In the genomic region with DNA sequence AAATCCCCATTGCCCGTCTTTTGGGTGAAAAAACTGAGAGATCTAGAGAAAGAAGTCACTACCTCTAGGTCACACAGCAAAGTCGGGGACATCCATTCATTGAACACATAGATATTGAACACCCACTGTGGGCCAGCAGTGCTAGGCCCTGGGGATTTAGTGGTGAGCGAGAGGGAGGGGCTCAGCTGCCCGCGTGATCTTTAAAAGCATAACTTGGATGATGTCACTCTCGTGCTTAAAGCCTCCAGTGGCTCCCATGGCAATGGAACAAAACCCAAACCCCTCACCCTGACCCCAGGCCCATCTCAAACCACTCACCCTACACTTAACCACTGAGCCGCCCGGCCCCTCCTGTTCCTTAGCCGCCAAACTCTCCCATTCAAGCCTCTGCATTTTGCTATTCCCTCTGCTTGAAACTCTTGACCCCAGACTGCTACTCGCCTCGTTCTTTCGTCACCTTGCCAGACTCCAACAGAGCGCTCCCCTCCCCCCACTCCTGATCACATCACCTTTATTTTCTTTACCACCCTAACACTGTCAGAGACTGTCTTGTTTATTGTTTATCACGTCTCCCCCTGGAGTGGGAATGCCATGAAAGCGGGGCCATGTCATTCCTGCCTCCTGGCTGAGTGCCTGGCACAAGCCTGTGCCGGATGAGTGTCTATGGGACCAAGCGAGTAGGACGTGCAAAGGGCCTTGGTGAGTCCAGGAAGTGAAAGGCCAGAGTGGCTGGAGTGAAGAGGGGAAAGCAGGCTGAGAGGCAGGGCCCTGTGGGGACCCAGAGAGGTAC, we compare ENCODE assay signal across 1 cellular context.
TF ChIP-seq lines count a peak whose summit lies in the region.

No MANE protein-coding gene starts in this region.

TF ChIP-seq in K562, 482 proteins besides CTCF, POLR2A, EP300 and RAD21 (continued from another document and continues in another):
- TF ChIP-seq JUN (IDR thresholded peaks at IDR 0.05; ENCODE audit: borderline replicate concordance, low read depth, low read length) (peak; percentile 67; the same call in 1 of the 2 replicates), JUN (CRISPR knock-in tag; IDR thresholded peaks at IDR 0.05; ENCODE audit: borderline replicate concordance) (no peak), CBX8 (IDR thresholded peaks at IDR 0.05; ENCODE audit: borderline replicate concordance, extremely low read depth, low read depth, low read length, poor library complexity, severe bottlenecking) (no peak), XRCC5 (IDR thresholded peaks at IDR 0.05; ENCODE audit: low read depth, low read length) (no peak; the same call in 1 of the 2 replicates), HIVEP1 (CRISPR knock-in tag; IDR thresholded peaks at IDR 0.05) (no peak), FOXJ3 (CRISPR knock-in tag; IDR thresholded peaks at IDR 0.05) (no peak), SMC3 (conservative IDR thresholded peaks at IDR 0.05; ENCODE audit: insufficient read depth, low read depth, low read length) (no peak), MXI1 (IDR thresholded peaks at IDR 0.05; ENCODE audit: low read depth, low read length) (no peak), SIN3B (IDR thresholded peaks at IDR 0.05; ENCODE audit: low read depth) (no peak), MEF2D (tag; conservative IDR thresholded peaks at IDR 0.05; ENCODE audit: low read depth) (no peak), WHSC1 (IDR thresholded peaks at IDR 0.05; ENCODE audit: low read length) (no peak), PTBP1 (IDR thresholded peaks at IDR 0.05; ENCODE audit: low read depth, low read length) (peak; percentile 33; the same call in 1 of the 2 replicates), MAZ (CRISPR knock-in tag; conservative IDR thresholded peaks at IDR 0.05 in 1 of 2, IDR thresholded peaks at IDR 0.05 in 1 of 2) (no peak), TRIM24 (IDR thresholded peaks at IDR 0.05) (peak in 1 of 2 experiments; percentile 40; a peak in 2 of 4 replicates), CBX2 (IDR thresholded peaks at IDR 0.05; ENCODE audit: insufficient read depth, low read length, poor library complexity, severe bottlenecking) (no peak), SMAD2 (IDR thresholded peaks at IDR 0.05; ENCODE audit: low read depth, low read length) (no peak), U2AF2 (optimal IDR thresholded peaks at IDR 0.05; ENCODE audit: low read depth, low read length) (no peak), MTA1 (IDR thresholded peaks at IDR 0.05; ENCODE audit: borderline replicate concordance) (no peak), ZNF23 (CRISPR knock-in tag; IDR thresholded peaks at IDR 0.05) (no peak), FOXA1 (IDR thresholded peaks at IDR 0.05; ENCODE audit: borderline replicate concordance) (no peak), ZNF311 (CRISPR knock-in tag; IDR thresholded peaks at IDR 0.05) (no peak), ZSCAN32 (CRISPR knock-in tag; IDR thresholded peaks at IDR 0.05) (no peak), HNRNPLL (IDR thresholded peaks at IDR 0.05; ENCODE audit: low read depth, low read length, poor library complexity, severe bottlenecking) (no peak), ZBTB7A (IDR thresholded peaks at IDR 0.05; ENCODE audit: borderline replicate concordance, control insufficient read depth, low read depth, low read length) (no peak), NONO (IDR thresholded peaks at IDR 0.05; ENCODE audit: low read depth in 2 of 2, low read length in 1 of 2) (no peak), SIRT6 (IDR thresholded peaks at IDR 0.05; ENCODE audit: low read depth, low read length) (no peak), HLTF (IDR thresholded peaks at IDR 0.05) (no peak; the same call in 1 of the 2 replicates), RBM15 (IDR thresholded peaks at IDR 0.05; ENCODE audit: insufficient read depth, low read length) (no peak), GTF2F1 (IDR thresholded peaks at IDR 0.05; ENCODE audit: low read depth, low read length) (no peak), MCM3 (IDR thresholded peaks at IDR 0.05) (no peak), ATF7 (IDR thresholded peaks at IDR 0.05) (peak; percentile 94), ETV1 (tag; conservative IDR thresholded peaks at IDR 0.05; ENCODE audit: low read depth) (no peak)
- TF ChIP-seq, protein P1, sequence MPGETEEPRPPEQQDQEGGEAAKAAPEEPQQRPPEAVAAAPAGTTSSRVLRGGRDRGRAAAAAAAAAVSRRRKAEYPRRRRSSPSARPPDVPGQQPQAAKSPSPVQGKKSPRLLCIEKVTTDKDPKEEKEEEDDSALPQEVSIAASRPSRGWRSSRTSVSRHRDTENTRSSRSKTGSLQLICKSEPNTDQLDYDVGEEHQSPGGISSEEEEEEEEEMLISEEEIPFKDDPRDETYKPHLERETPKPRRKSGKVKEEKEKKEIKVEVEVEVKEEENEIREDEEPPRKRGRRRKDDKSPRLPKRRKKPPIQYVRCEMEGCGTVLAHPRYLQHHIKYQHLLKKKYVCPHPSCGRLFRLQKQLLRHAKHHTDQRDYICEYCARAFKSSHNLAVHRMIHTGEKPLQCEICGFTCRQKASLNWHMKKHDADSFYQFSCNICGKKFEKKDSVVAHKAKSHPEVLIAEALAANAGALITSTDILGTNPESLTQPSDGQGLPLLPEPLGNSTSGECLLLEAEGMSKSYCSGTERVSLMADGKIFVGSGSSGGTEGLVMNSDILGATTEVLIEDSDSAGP (CRISPR knock-in tag; IDR thresholded peaks at IDR 0.05), result no peak
- TF ChIP-seq, protein P2, sequence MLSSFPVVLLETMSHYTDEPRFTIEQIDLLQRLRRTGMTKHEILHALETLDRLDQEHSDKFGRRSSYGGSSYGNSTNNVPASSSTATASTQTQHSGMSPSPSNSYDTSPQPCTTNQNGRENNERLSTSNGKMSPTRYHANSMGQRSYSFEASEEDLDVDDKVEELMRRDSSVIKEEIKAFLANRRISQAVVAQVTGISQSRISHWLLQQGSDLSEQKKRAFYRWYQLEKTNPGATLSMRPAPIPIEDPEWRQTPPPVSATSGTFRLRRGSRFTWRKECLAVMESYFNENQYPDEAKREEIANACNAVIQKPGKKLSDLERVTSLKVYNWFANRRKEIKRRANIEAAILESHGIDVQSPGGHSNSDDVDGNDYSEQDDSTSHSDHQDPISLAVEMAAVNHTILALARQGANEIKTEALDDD (IDR thresholded peaks at IDR 0.05), result no peak
- TF ChIP-seq, protein P3, sequence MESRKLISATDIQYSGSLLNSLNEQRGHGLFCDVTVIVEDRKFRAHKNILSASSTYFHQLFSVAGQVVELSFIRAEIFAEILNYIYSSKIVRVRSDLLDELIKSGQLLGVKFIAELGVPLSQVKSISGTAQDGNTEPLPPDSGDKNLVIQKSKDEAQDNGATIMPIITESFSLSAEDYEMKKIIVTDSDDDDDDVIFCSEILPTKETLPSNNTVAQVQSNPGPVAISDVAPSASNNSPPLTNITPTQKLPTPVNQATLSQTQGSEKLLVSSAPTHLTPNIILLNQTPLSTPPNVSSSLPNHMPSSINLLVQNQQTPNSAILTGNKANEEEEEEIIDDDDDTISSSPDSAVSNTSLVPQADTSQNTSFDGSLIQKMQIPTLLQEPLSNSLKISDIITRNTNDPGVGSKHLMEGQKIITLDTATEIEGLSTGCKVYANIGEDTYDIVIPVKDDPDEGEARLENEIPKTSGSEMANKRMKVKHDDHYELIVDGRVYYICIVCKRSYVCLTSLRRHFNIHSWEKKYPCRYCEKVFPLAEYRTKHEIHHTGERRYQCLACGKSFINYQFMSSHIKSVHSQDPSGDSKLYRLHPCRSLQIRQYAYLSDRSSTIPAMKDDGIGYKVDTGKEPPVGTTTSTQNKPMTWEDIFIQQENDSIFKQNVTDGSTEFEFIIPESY (CRISPR knock-in tag; IDR thresholded peaks at IDR 0.05), result peak; percentile 5; the same call in 1 of the 2 replicates
- TF ChIP-seq, protein P4, sequence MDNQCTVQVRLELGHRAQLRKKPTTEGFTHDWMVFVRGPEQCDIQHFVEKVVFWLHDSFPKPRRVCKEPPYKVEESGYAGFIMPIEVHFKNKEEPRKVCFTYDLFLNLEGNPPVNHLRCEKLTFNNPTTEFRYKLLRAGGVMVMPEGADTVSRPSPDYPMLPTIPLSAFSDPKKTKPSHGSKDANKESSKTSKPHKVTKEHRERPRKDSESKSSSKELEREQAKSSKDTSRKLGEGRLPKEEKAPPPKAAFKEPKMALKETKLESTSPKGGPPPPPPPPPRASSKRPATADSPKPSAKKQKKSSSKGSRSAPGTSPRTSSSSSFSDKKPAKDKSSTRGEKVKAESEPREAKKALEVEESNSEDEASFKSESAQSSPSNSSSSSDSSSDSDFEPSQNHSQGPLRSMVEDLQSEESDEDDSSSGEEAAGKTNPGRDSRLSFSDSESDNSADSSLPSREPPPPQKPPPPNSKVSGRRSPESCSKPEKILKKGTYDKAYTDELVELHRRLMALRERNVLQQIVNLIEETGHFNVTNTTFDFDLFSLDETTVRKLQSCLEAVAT (IDR thresholded peaks at IDR 0.05), result peak; percentile 32 to 70; a peak in 2 of 4 replicates
- TF ChIP-seq, protein P5, sequence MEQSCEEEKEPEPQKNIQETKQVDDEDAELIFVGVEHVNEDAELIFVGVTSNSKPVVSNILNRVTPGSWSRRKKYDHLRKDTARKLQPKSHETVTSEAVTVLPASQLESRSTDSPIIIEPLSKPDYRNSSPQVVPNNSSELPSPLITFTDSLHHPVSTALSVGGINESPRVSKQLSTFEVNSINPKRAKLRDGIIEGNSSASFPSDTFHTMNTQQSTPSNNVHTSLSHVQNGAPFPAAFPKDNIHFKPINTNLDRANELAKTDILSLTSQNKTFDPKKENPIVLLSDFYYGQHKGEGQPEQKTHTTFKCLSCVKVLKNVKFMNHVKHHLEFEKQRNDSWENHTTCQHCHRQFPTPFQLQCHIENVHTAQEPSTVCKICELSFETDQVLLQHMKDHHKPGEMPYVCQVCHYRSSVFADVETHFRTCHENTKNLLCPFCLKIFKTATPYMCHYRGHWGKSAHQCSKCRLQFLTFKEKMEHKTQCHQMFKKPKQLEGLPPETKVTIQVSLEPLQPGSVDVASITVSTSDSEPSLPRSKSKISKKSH (CRISPR knock-in tag; IDR thresholded peaks at IDR 0.05), result no peak
- TF ChIP-seq, protein P6, sequence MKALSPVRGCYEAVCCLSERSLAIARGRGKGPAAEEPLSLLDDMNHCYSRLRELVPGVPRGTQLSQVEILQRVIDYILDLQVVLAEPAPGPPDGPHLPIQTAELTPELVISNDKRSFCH (CRISPR knock-in tag; IDR thresholded peaks at IDR 0.05), result no peak
- TF ChIP-seq, protein P6 (tag; IDR thresholded peaks at IDR 0.05), result no peak
- TF ChIP-seq, protein P7, sequence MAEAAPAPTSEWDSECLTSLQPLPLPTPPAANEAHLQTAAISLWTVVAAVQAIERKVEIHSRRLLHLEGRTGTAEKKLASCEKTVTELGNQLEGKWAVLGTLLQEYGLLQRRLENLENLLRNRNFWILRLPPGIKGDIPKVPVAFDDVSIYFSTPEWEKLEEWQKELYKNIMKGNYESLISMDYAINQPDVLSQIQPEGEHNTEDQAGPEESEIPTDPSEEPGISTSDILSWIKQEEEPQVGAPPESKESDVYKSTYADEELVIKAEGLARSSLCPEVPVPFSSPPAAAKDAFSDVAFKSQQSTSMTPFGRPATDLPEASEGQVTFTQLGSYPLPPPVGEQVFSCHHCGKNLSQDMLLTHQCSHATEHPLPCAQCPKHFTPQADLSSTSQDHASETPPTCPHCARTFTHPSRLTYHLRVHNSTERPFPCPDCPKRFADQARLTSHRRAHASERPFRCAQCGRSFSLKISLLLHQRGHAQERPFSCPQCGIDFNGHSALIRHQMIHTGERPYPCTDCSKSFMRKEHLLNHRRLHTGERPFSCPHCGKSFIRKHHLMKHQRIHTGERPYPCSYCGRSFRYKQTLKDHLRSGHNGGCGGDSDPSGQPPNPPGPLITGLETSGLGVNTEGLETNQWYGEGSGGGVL (CRISPR knock-in tag; IDR thresholded peaks at IDR 0.05), result no peak
- TF ChIP-seq, protein P8, sequence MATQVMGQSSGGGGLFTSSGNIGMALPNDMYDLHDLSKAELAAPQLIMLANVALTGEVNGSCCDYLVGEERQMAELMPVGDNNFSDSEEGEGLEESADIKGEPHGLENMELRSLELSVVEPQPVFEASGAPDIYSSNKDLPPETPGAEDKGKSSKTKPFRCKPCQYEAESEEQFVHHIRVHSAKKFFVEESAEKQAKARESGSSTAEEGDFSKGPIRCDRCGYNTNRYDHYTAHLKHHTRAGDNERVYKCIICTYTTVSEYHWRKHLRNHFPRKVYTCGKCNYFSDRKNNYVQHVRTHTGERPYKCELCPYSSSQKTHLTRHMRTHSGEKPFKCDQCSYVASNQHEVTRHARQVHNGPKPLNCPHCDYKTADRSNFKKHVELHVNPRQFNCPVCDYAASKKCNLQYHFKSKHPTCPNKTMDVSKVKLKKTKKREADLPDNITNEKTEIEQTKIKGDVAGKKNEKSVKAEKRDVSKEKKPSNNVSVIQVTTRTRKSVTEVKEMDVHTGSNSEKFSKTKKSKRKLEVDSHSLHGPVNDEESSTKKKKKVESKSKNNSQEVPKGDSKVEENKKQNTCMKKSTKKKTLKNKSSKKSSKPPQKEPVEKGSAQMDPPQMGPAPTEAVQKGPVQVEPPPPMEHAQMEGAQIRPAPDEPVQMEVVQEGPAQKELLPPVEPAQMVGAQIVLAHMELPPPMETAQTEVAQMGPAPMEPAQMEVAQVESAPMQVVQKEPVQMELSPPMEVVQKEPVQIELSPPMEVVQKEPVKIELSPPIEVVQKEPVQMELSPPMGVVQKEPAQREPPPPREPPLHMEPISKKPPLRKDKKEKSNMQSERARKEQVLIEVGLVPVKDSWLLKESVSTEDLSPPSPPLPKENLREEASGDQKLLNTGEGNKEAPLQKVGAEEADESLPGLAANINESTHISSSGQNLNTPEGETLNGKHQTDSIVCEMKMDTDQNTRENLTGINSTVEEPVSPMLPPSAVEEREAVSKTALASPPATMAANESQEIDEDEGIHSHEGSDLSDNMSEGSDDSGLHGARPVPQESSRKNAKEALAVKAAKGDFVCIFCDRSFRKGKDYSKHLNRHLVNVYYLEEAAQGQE (CRISPR knock-in tag; IDR thresholded peaks at IDR 0.05; ENCODE audit: low read depth), result no peak
- TF ChIP-seq, protein P9, sequence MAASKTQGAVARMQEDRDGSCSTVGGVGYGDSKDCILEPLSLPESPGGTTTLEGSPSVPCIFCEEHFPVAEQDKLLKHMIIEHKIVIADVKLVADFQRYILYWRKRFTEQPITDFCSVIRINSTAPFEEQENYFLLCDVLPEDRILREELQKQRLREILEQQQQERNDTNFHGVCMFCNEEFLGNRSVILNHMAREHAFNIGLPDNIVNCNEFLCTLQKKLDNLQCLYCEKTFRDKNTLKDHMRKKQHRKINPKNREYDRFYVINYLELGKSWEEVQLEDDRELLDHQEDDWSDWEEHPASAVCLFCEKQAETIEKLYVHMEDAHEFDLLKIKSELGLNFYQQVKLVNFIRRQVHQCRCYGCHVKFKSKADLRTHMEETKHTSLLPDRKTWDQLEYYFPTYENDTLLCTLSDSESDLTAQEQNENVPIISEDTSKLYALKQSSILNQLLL (CRISPR knock-in tag; IDR thresholded peaks at IDR 0.05; ENCODE audit: borderline replicate concordance), result no peak
- TF ChIP-seq, protein P10, sequence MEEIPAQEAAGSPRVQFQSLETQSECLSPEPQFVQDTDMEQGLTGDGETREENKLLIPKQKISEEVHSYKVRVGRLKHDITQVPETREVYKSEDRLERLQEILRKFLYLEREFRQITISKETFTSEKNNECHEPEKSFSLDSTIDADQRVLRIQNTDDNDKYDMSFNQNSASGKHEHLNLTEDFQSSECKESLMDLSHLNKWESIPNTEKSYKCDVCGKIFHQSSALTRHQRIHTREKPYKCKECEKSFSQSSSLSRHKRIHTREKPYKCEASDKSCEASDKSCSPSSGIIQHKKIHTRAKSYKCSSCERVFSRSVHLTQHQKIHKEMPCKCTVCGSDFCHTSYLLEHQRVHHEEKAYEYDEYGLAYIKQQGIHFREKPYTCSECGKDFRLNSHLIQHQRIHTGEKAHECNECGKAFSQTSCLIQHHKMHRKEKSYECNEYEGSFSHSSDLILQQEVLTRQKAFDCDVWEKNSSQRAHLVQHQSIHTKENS (CRISPR knock-in tag; IDR thresholded peaks at IDR 0.05), result no peak
